Comparison of ENCODE assay signal across 31 cellular contexts in the genomic region with DNA sequence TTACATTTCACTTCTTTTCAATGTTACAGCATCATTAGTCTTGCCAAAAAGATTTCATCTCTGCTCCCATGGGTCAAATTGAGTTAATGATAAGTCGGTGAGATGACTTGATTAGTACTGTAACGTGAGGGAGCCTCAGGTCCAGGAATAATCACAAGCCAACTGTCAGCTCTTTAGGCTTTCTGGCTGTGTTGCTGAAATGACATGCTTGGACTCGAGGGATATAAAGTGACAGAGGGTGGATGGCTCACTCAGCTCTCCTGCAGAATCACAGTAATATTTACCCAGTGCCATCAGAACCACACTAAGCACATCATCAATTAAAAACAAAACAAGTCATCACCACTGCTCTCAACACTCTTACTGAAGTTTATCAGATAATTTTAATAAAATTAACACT.
DNase-seq lines count a peak whose midpoint lies in the region; TF ChIP-seq lines count a peak whose summit lies in the region.
"Had no signal": no experiment of that assay in that cellular context is flagged by ENCODE, and none has a peak within 500 bp of the region (broad histone marks: within the 10 kb centered on the region; RNA-seq: fewer than 3 reads in every experiment).

No MANE protein-coding gene starts in this region.

- H3K27ac Mint-ChIP-seq in brain: peak overlapping the region; percentile 10 to 59 (median 21)
- no peak overlapping the region for H3K27ac Mint-ChIP-seq in activated naive CD4-positive, alpha-beta T cell treated with anti-CD3 and anti-CD28 coated beads for 36 hours
- H3K27ac Mint-ChIP-seq: activated naive CD8-positive, alpha-beta T cell; effector memory CD8-positive, alpha-beta T cell; memory B cell had no signal

- no peaks in the 10 kb centered on the region for H3K9me3 Mint-ChIP-seq in brain
- H3K9me3 Mint-ChIP-seq in activated naive CD4-positive, alpha-beta T cell treated with anti-CD3 and anti-CD28 coated beads for 36 hours: no peaks in the 10 kb centered on the region
- H3K9me3 Mint-ChIP-seq: effector memory CD8-positive, alpha-beta T cell; memory B cell had no signal

- H3K4me3 Mint-ChIP-seq in brain: peak overlapping the region in 1 of 5 experiments; percentile 12
- H3K4me3 Mint-ChIP-seq in activated naive CD4-positive, alpha-beta T cell treated with anti-CD3 and anti-CD28 coated beads for 36 hours: no peak overlapping the region
- H3K4me3 Mint-ChIP-seq: activated naive CD8-positive, alpha-beta T cell; CD4-positive, CD25-positive, alpha-beta regulatory T cell; effector memory CD8-positive, alpha-beta T cell; memory B cell had no signal

- TF ChIP-seq CTCF in brain (conservative IDR thresholded peaks at IDR 0.05) (no peak), esophagus squamous epithelium (IDR thresholded peaks at IDR 0.05) (no peak)

- no peak overlapping the region for H3K4me3 ChIP-seq in esophagus squamous epithelium
- H3K4me3 ChIP-seq: cardiac muscle cell, coronary artery, GM23248, heart left ventricle, prostate gland, SJSA1, uterus had no signal

- intact Hi-C loops in esophagus squamous epithelium (cut with DNase I): no loop called here
- intact Hi-C loops in activated naive CD4-positive, alpha-beta T cell treated with anti-CD3 and anti-CD28 coated beads for 36 hours (cut with micrococcal nuclease): loop anchor here (5.0 kb wide), 1 partner anchor 560 kb away; no protein-coding TSS in a partner anchor

- peak; percentile 33 for DNase-seq in NCI-H748 (lab: John Stamatoyannopoulos, UW; ENCODE audit: unreplicated experiment)
- DNase-seq in NCI-H748 treated with DMSO at 0.1 percent for 48 hours (lab: John Stamatoyannopoulos, UW): no peak
- DNase-seq in NCI-H2171 (lab: John Stamatoyannopoulos, UW): peak; percentile 28
- peak; percentile 32 for DNase-seq in retina
- no peak for DNase-seq in esophagus squamous epithelium (lab: John Stamatoyannopoulos, UW)
- no peak for DNase-seq in mesenteric fat pad (ENCODE audit: low spot score)
- no peak for DNase-seq in activated naive CD4-positive, alpha-beta T cell treated with anti-CD3 and anti-CD28 coated beads for 36 hours
- DNase-seq: 8988T; activated CD4-positive, alpha-beta T cell treated with anti-CD3 and anti-CD28 coated beads, Interleukin-2, amount 50 U/mL, for 48 hours; anterior cingulate cortex; CD4-positive, CD25-positive, alpha-beta regulatory T cell; effector memory CD8-positive, alpha-beta T cell; EL; foreskin fibroblast; GM23248; heart left ventricle; Kasumi-1; NCI-H2081 treated with DMSO at 0.1 percent for 48 hours; NCI-H510A; stimulated activated CD4-positive, alpha-beta T cell treated with anti-CD3 and anti-CD28 coated beads, Interleukin-15, amount 100 ng/mL, for 24 hours; stimulated activated naive CD4-positive, alpha-beta T cell treated with Interleukin-2 at 50 U/mL for 16 hours; T-helper 1 cell; uterus had no signal

- TF ChIP-seq POLR2A in esophagus squamous epithelium (IDR thresholded peaks at IDR 0.05): no peak

- no peaks in the 10 kb centered on the region for H3K27me3 ChIP-seq in esophagus squamous epithelium
- H3K27me3 ChIP-seq: cardiac muscle cell, heart left ventricle, neutrophil, SJSA1, uterus had no signal

- H3K36me3 Mint-ChIP-seq in brain: no peaks in the 10 kb centered on the region
- H3K36me3 Mint-ChIP-seq in activated naive CD4-positive, alpha-beta T cell treated with anti-CD3 and anti-CD28 coated beads for 36 hours (ENCODE audit: low read depth): no peaks in the 10 kb centered on the region
- H3K36me3 Mint-ChIP-seq: CD4-positive, CD25-positive, alpha-beta regulatory T cell had no signal

- no peak overlapping the region for H3K27ac ChIP-seq in esophagus squamous epithelium
- H3K27ac ChIP-seq: cardiac muscle cell, coronary artery, GM23248, heart left ventricle, neutrophil, prostate gland, SJSA1, uterus had no signal

- CTCF ChIA-PET in activated naive CD4-positive, alpha-beta T cell treated with anti-CD3 and anti-CD28 coated beads for 36 hours (lab: Charles Lee): interaction anchor here (0.7 kb wide), 1 partner anchor 9 kb away, joined by 3 read pairs; no protein-coding TSS in a partner anchor

- no peaks in the 10 kb centered on the region for H3K27me3 Mint-ChIP-seq in brain
- H3K27me3 Mint-ChIP-seq in activated naive CD4-positive, alpha-beta T cell treated with anti-CD3 and anti-CD28 coated beads for 36 hours (ENCODE audit: low read depth): no peaks in the 10 kb centered on the region
- H3K27me3 Mint-ChIP-seq: activated naive CD8-positive, alpha-beta T cell; CD4-positive, CD25-positive, alpha-beta regulatory T cell; effector memory CD8-positive, alpha-beta T cell; memory B cell had no signal

- H3K9me3 ChIP-seq in esophagus squamous epithelium: no peaks in the 10 kb centered on the region
- H3K9me3 ChIP-seq: heart left ventricle, neutrophil, prostate gland, SJSA1, uterus had no signal

- peaks cover 36% of the 10 kb centered on the region for H3K4me1 Mint-ChIP-seq in brain
- peaks cover 19% of the 10 kb centered on the region for H3K4me1 Mint-ChIP-seq in activated naive CD4-positive, alpha-beta T cell treated with anti-CD3 and anti-CD28 coated beads for 36 hours (ENCODE audit: low read depth)
- H3K4me1 Mint-ChIP-seq: memory B cell had no signal

- WGBS in esophagus squamous epithelium, 2 donors: 38 to 57% methylated on average over 3 of the region's 3 CpGs

- H3K36me3 ChIP-seq in esophagus squamous epithelium: no peaks in the 10 kb centered on the region
- H3K36me3 ChIP-seq: cardiac muscle cell, heart left ventricle, neutrophil, prostate gland, SJSA1, uterus had no signal

- peaks cover 0 to 10% (median 0%) of the 10 kb centered on the region in 3 donors for H3K4me1 ChIP-seq in esophagus squamous epithelium
- H3K4me1 ChIP-seq: prostate gland, SJSA1, uterus had no signal

Comparison
In these comparisons a context has a peak if more than half of its experiments do, and no peak if none do; other contexts are left out.
1. DNase-seq: peak in NCI-H748 (single experiment), NCI-H2171 (single experiment) and retina (single experiment); none in NCI-H748 treated with DMSO at 0.1 percent for 48 hours (single experiment), esophagus squamous epithelium (single experiment), mesenteric fat pad (single experiment) and activated naive CD4-positive, alpha-beta T cell treated with anti-CD3 and anti-CD28 coated beads for 36 hours (single experiment).